Comparison of ENCODE assay signal across 8 cellular contexts in the genomic region with DNA sequence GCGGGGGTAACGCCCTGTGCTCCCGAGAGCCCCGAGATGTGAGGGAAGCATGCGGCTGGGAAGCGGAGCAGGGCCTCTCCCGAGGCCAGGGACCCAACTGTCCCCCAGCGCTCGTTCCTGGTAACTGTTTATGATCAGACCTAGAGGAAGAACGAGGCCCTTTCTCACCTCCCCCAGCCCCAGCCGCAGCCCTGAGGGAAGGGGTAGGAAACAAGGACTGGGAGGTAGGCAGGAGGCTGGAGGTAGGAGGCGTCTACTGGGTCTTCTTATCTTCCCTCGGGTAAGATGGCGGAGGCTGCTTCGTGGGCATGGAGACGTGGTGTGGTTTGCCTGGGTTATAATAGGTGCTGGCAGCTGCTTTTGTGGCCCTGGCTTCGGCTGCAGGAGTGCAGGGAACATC.
"Had no signal": no experiment of that assay in that cellular context is flagged by ENCODE, and none has a peak within 500 bp of the region (broad histone marks: within the 10 kb centered on the region; RNA-seq: fewer than 3 reads in every experiment).

No MANE protein-coding gene starts in this region.

- DNase-seq: GDM1, GF-D8 had no signal

- H3K4me3 ChIP-seq: GM12878 had no signal

- ATAC-seq: GM12878 had no signal

- FAIRE-seq: G401.6, GM12878, GM12891, GM12892, GM18507, GM19239 had no signal
